25 cellular contexts compared by ENCODE assay signal in genomic region chr9:1335174-1335573, GRCh38.
"Had no signal": no experiment of that assay in that cellular context is flagged by ENCODE, and none has a peak within 500 bp of the region (broad histone marks: within the 10 kb centered on the region; RNA-seq: fewer than 3 reads in every experiment).

No MANE protein-coding gene starts in this region.

- H3K4me3 ChIP-seq: MG63, SJSA1, SK-N-MC had no signal

- H3K4me1 ChIP-seq: SJSA1 had no signal

- H3K36me3 ChIP-seq: MG63, SJSA1 had no signal

- ATAC-seq: HepG2 had no signal

- H3K9me3 ChIP-seq: MG63, SJSA1 had no signal

- FAIRE-seq: HepG2, RCC 7860 had no signal

- H3K27me3 ChIP-seq: MG63, SJSA1 had no signal

- DNase-seq: IMR-90, Karpas-422, KG1, MG63, NCI-H1092, NCI-H1105 treated with DMSO at 0.1 percent for 48 hours, NCI-H1417 treated with DMSO at 0.1 percent for 48 hours, NCI-H146, NCI-H1694 treated with DMSO at 0.1 percent for 48 hours, NCI-H1930, NCI-H2081 treated with DMSO at 0.1 percent for 48 hours, NCI-H226, NCI-H446, NCI-H510A, NCI-H524 treated with DMSO at 0.1 percent for 48 hours, NCI-H69, NCI-H774, Right ventricle myocardium superior, RPMI8226, SIG-M5, SW 1271 had no signal

- H3K27ac ChIP-seq: SJSA1, SK-N-MC had no signal
